In genomic region chr9:134778841-134779411, GRCh38 we compare ENCODE assay signal across 8 cellular contexts.
A peak's percentile ranks its signal among the peaks of the same experiment; 100 is the strongest.
DNase-seq lines count a peak whose midpoint lies in the region; ATAC-seq and TF ChIP-seq lines count a peak whose summit lies in the region.

No MANE protein-coding gene starts in this region.

- no peaks in the 10 kb centered on the region for H3K27me3 ChIP-seq in Peyer's patch

- H3K4me1 ChIP-seq in Peyer's patch: peaks cover 0 to 8% (median 0%) of the 10 kb centered on the region in 4 donors

- ATAC-seq in GM18505 (IDR thresholded peaks at IDR 0.05; ENCODE audit: unreplicated experiment): no peak

- H3K9me3 ChIP-seq in Peyer's patch: no peaks in the 10 kb centered on the region

- H3K27ac ChIP-seq in Peyer's patch: no peak overlapping the region

- no peak overlapping the region for H3K4me3 ChIP-seq in Peyer's patch

- no peak for TF ChIP-seq POLR2A in Peyer's patch (IDR thresholded peaks at IDR 0.05)
- no peak for TF ChIP-seq POLR2A in GM18505 (IDR thresholded peaks at IDR 0.05; ENCODE audit: borderline replicate concordance, extremely low read depth, insufficient read depth, insufficient read length)

- intact Hi-C loops in posterior cingulate gyrus (cut with DNase I): no loop called here

- peak; percentile 12 for DNase-seq in NOMO-1 treated with DMSO at 0.1 percent for 48 hours (lab: John Stamatoyannopoulos, UW; ENCODE audit: unreplicated experiment)
- DNase-seq in NOMO-1 (lab: John Stamatoyannopoulos, UW; ENCODE audit: unreplicated experiment in 2 of 2): no peak
- DNase-seq in Peyer's patch: peak in 1 of 3 donors; percentile 50
- DNase-seq in fibroblast of the conjunctiva (ENCODE audit: low read depth): peak; percentile 57
- DNase-seq in posterior cingulate gyrus: peak in 9 of 10 donors; percentile 38 to 93 (median 64)
- DNase-seq in activated T-cell treated with anti-CD3 and anti-CD28 coated beads, Interleukin-2, amount 50 U/mL, for 1 hour: no peak
- no peak for DNase-seq in stimulated activated CD4-positive, alpha-beta T cell treated with anti-CD3 and anti-CD28 coated beads, Interleukin-2, amount 100 ng/mL, for 48 hours

- peak in 4 of 6 experiments; percentile 23 to 40 (median 28) for TF ChIP-seq CTCF in Peyer's patch (IDR thresholded peaks at IDR 0.05)

- H3K36me3 ChIP-seq in Peyer's patch: peaks cover 0 to 5% (median 0%) of the 10 kb centered on the region in 3 donors

Comparison
In these comparisons a context has a peak if more than half of its experiments do, and no peak if none do; other contexts are left out.
1. DNase-seq: peak in NOMO-1 treated with DMSO at 0.1 percent for 48 hours (single experiment), fibroblast of the conjunctiva (single experiment) and posterior cingulate gyrus (9 of 10); none in NOMO-1 (0 of 2), activated T-cell treated with anti-CD3 and anti-CD28 coated beads, Interleukin-2, amount 50 U/mL, for 1 hour (single experiment) and stimulated activated CD4-positive, alpha-beta T cell treated with anti-CD3 and anti-CD28 coated beads, Interleukin-2, amount 100 ng/mL, for 48 hours (0 of 2).